Comparison of ENCODE assay signal across 17 cellular contexts in the genomic region with DNA sequence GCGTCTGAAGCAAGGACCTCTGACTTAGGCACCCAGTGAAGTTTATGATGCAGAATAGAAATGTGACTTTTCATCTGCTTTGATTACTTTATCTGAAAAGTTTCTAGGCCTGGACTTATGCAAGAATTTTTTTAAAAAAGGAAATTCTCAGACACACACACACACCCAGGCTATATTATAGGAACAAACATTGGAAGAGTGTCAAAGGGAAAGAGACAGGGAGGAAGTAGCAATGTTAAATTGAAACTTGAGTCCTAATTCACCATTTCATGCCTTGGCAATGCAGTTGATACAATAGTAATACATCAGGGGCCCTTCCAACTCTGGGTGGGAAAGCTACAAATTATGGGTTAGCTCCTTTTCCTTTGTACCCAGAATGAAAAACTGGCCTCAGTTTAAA.
"Had no signal": no experiment of that assay in that cellular context is flagged by ENCODE, and none has a peak within 500 bp of the region (broad histone marks: within the 10 kb centered on the region; RNA-seq: fewer than 3 reads in every experiment).

No MANE protein-coding gene starts in this region.

- H3K27me3 ChIP-seq: neural progenitor cell, pancreas, testis, tibial nerve had no signal

- H3K4me1 ChIP-seq: esophagus squamous epithelium, heart left ventricle, neural progenitor cell, pancreas, testis, tibial nerve had no signal

- DNase-seq: cerebellar nuclear complex; esophagus squamous epithelium; heart left ventricle; hippocampal formation; mammary epithelial cell; natural killer cell; occipital lobe; pancreas; right cardiac atrium; small intestine; stimulated activated CD4-positive, alpha-beta T cell treated with anti-CD3 and anti-CD28 coated beads, Interleukin-2, amount 100 ng/mL, for 48 hours; stimulated activated CD8-positive, alpha-beta memory T cell treated with anti-CD3 and anti-CD28 coated beads, Interleukin-4, amount 100 ng/mL, for 48 hours; testis had no signal

- ATAC-seq: heart left ventricle; left lobe of liver; natural killer cell; pancreas; right cardiac atrium; stimulated activated effector memory CD8-positive, alpha-beta T cell treated with anti-CD3 and anti-CD28 coated beads, Interleukin-12 subunit alpha, Interleukin-12 subunit beta, amount 100 ng/mL, for 72 hours had no signal

- H3K36me3 ChIP-seq: esophagus squamous epithelium, heart left ventricle, neural progenitor cell, pancreas, tibial nerve had no signal

- H3K9me3 ChIP-seq: esophagus squamous epithelium, heart left ventricle, pancreas, testis, tibial nerve had no signal

- H3K4me3 ChIP-seq: esophagus squamous epithelium, heart left ventricle, neural progenitor cell, pancreas, testis, tibial nerve had no signal

- H3K27ac ChIP-seq: esophagus squamous epithelium, heart left ventricle, neural progenitor cell, pancreas, testis, tibial nerve had no signal
